Comparison of ENCODE assay signal across 8 cellular contexts in the genomic region with DNA sequence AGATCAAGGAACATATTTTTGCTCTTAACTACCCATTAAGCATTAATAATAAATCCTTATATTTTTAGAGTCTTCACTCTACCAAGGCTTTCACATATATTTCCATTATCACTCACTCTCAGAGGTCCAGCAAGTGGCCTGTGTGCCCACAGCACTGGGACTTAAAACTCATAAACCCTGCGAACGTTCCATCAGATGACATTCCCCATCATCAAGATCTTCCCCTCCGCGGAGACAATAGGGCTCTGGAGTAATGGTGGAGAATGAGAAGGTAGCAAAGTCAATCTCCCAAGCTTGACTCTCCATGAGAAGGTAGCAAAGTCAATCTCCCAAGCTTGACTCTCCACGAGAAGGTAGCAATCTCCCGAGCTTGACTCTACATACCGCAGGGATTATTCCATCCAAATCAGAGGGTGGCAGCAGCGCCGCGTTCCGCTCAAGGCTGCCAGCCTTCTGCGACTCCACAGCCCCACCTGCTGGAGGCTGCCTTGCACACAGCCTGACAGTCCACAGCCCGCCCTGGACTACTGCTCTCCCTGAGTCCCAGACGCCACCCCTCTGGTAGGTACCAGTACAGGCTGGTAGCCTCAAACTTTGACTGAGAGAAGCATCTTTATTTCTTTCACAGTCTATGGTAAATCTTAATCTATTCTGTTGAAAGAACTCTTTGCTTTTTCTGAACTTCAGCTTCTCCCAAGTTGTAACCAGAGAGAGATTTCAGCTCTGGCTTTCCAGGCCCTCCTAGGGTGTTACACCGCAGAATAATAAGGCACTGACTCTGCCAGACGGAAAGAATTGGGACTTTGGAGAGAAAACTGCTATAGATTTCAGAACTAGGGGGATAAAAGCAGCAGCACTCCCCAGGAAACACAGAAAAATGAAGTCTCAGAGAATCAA. TPM values are rescaled to one million over a fixed set of nuclear protein-coding genes. Genes with fewer than 3 reads are reported as not detected.
A peak's percentile ranks its signal among the peaks of the same experiment; 100 is the strongest.
DNase-seq lines count a peak whose midpoint lies in the region; ATAC-seq and TF ChIP-seq lines count a peak whose summit lies in the region.

No MANE protein-coding gene starts in this region.

- POLR2A ChIA-PET in IMR-90 (lab: Charles Lee; ENCODE audit: unreplicated experiment) (no interaction called here), PC-3 (lab: Charles Lee; ENCODE audit: unreplicated experiment) (no interaction called here)

- no peak overlapping the region for H3K27ac Mint-ChIP-seq in natural killer cell treated with Interleukin-12 subunit alpha and Interleukin-12 subunit beta and Interleukin-15 and Interleukin-18, amount 100 ng/mL, for 72 hours
- H3K27ac Mint-ChIP-seq in stimulated activated memory B cell treated with anti-CD40 and anti-IgM and Interleukin-4, amounts not matched to agents 10 μg/mL and 1 μg/mL and 100 μg/mL, for 72 hours, result no peak overlapping the region

- no peak overlapping the region for H2BK15ac ChIP-seq in IMR-90 (ENCODE audit: low read depth, low read length)

- H3K18ac ChIP-seq in IMR-90 (ENCODE audit: low read depth, low read length), result no peak overlapping the region

- no peak overlapping the region for H2BK20ac ChIP-seq in IMR-90 (ENCODE audit: low read depth, low read length)

- H4K8ac ChIP-seq in IMR-90 (ENCODE audit: low read depth in 2 of 2, low read length in 2 of 2), result no peak overlapping the region

- no peaks in the 10 kb centered on the region for H3K9me3 Mint-ChIP-seq in natural killer cell treated with Interleukin-12 subunit alpha and Interleukin-12 subunit beta and Interleukin-15 and Interleukin-18, amount 100 ng/mL, for 72 hours
- no peaks in the 10 kb centered on the region for H3K9me3 Mint-ChIP-seq in stimulated activated memory B cell treated with anti-CD40 and anti-IgM and Interleukin-4, amounts not matched to agents 10 μg/mL and 1 μg/mL and 100 μg/mL, for 72 hours

- H3K14ac ChIP-seq in IMR-90 (replicated peaks; ENCODE audit: low read depth, low read length), result no peak overlapping the region

- no peak overlapping the region for H2AK9ac ChIP-seq in IMR-90 (replicated peaks; ENCODE audit: low read depth, low read length, poor library complexity)

- H3K79me2 ChIP-seq in PC-3 (ENCODE audit: low read length), result no peaks in the 10 kb centered on the region

- no peaks in the 10 kb centered on the region for H4K20me1 ChIP-seq in IMR-90 (ENCODE audit: insufficient read depth, low read length)
- no peaks in the 10 kb centered on the region for H4K20me1 ChIP-seq in PC-3 (ENCODE audit: low read length)

- no peak overlapping the region for H3K9ac ChIP-seq in IMR-90 (ENCODE audit: low read depth, low read length)
- no peak overlapping the region for H3K9ac ChIP-seq in PC-3 (ENCODE audit: low read length)

- H3K9me2 ChIP-seq in PC-3 (replicated peaks; ENCODE audit: low read length), result no peaks in the 10 kb centered on the region

- BruUV-seq in IMR-90 (replicated peaks; lab: Mats Ljungman, UMichigan), result no TSS peak
- no TSS peak for BruUV-seq in PC-3 (replicated peaks; lab: Mats Ljungman, UMichigan)

- no peak overlapping the region for H2BK120ac ChIP-seq in IMR-90 (ENCODE audit: low read depth, low read length)

- DNase-seq in DMS153 (lab: John Stamatoyannopoulos, UW) (peak; percentile 71), IMR-90 (peak; percentile 75), PC-3 (peak; percentile 92), activated T-cell treated with anti-CD3 and anti-CD28 coated beads for 48 hours (ENCODE audit: low read depth) (peak; percentile 84), esophagus muscularis mucosa (ENCODE audit: extremely low spot score) (peak; percentile 95)
- peak; percentile 66 for DNase-seq in natural killer cell treated with Interleukin-12 subunit alpha and Interleukin-12 subunit beta and Interleukin-15 and Interleukin-18, amount 100 ng/mL, for 72 hours (ENCODE audit: low spot score)

- no peak for TF ChIP-seq EP300 in esophagus muscularis mucosa (IDR thresholded peaks at IDR 0.05)

- H3K9me1 ChIP-seq in IMR-90 (ENCODE audit: insufficient read depth, low read length), result no peaks in the 10 kb centered on the region

- dilution Hi-C loops in IMR-90 (cut with HindIII; ENCODE audit: low sequenced_read_pairs, unreplicated experiment), result no loop called here

- no peak overlapping the region for H4K91ac ChIP-seq in IMR-90 (ENCODE audit: insufficient read depth, low read depth, low read length)

- H3F3A ChIP-seq in PC-3 (ENCODE audit: low read length, unreplicated experiment), result no peaks in the 10 kb centered on the region

- no peak overlapping the region for H3K56ac ChIP-seq in IMR-90 (ENCODE audit: extremely low read depth, insufficient read depth, low read length)

- H3K4me3 ChIP-seq in IMR-90 (ENCODE audit: insufficient read depth, low read depth, low read length), result no peak overlapping the region
- H3K4me3 ChIP-seq in PC-3 (ENCODE audit: low read length), result no peak overlapping the region
- H3K4me3 ChIP-seq in esophagus muscularis mucosa, result peak overlapping the region in 1 of 4 donors; percentile 40

- no peak overlapping the region for H3K27ac ChIP-seq in IMR-90 (ENCODE audit: insufficient read depth, low read length)
- H3K27ac ChIP-seq in PC-3 (ENCODE audit: low read length), result no peak overlapping the region
- H3K27ac ChIP-seq in esophagus muscularis mucosa (replicated peaks in 1 of 4), result no peak overlapping the region

- TF ChIP-seq RAD21 in IMR-90 (IDR thresholded peaks at IDR 0.05; ENCODE audit: low read length), result peak; percentile 85

- TF ChIP-seq CTCF in IMR-90 (conservative IDR thresholded peaks at IDR 0.05; ENCODE audit: low read depth, low read length) (peak; percentile 99), PC-3 (conservative IDR thresholded peaks at IDR 0.05; ENCODE audit: low read depth, low read length) (peak; percentile 97), esophagus muscularis mucosa (IDR thresholded peaks at IDR 0.05) (peak in 2 of 3 experiments; percentile 96 to 98)

- H3K36me3 Mint-ChIP-seq in natural killer cell treated with Interleukin-12 subunit alpha and Interleukin-12 subunit beta and Interleukin-15 and Interleukin-18, amount 100 ng/mL, for 72 hours, result no peaks in the 10 kb centered on the region
- H3K36me3 Mint-ChIP-seq in stimulated activated memory B cell treated with anti-CD40 and anti-IgM and Interleukin-4, amounts not matched to agents 10 μg/mL and 1 μg/mL and 100 μg/mL, for 72 hours, result no peaks in the 10 kb centered on the region

- H3K36me3 ChIP-seq in IMR-90 (ENCODE audit: control insufficient read depth, insufficient read depth, low read length) (no peaks in the 10 kb centered on the region), PC-3 (ENCODE audit: low read depth, low read length) (no peaks in the 10 kb centered on the region), esophagus muscularis mucosa (no peaks in the 10 kb centered on the region)

- H3K23ac ChIP-seq in IMR-90 (ENCODE audit: low read depth, low read length), result no peak overlapping the region

- TF ChIP-seq POLR2A in IMR-90 (IDR thresholded peaks at IDR 0.05; ENCODE audit: low read depth, low read length) (no peak), esophagus muscularis mucosa (IDR thresholded peaks at IDR 0.05; ENCODE audit: low read depth) (no peak)

- peaks cover 2 to 5% of the 10 kb centered on the region in 2 donors for H3K4me1 Mint-ChIP-seq in natural killer cell treated with Interleukin-12 subunit alpha and Interleukin-12 subunit beta and Interleukin-15 and Interleukin-18, amount 100 ng/mL, for 72 hours (ENCODE audit: low read depth in 2 of 2)
- H3K4me1 Mint-ChIP-seq in stimulated activated memory B cell treated with anti-CD40 and anti-IgM and Interleukin-4, amounts not matched to agents 10 μg/mL and 1 μg/mL and 100 μg/mL, for 72 hours, result peaks cover 6% of the 10 kb centered on the region

- H3K27me3 Mint-ChIP-seq in natural killer cell treated with Interleukin-12 subunit alpha and Interleukin-12 subunit beta and Interleukin-15 and Interleukin-18, amount 100 ng/mL, for 72 hours, result peaks cover 48 to 62% of the 10 kb centered on the region in 2 donors
- H3K27me3 Mint-ChIP-seq in stimulated activated memory B cell treated with anti-CD40 and anti-IgM and Interleukin-4, amounts not matched to agents 10 μg/mL and 1 μg/mL and 100 μg/mL, for 72 hours, result peaks cover 57% of the 10 kb centered on the region

- intact Hi-C loops in IMR-90 (cut with micrococcal nuclease), result loop anchor here (1.0 to 2.0 kb wide), 2 partner anchors 71 to 888 kb away; no protein-coding TSS in a partner anchor
- intact Hi-C loops in PC-3 (cut with micrococcal nuclease), result loop anchor here (5.0 kb wide), 1 partner anchor 72 kb away; no protein-coding TSS in a partner anchor
- intact Hi-C loops in esophagus muscularis mucosa (cut with DNase I), result loop anchor here (10.0 kb wide), 1 partner anchor 585 kb away; no protein-coding TSS in a partner anchor

- no peak overlapping the region for H3K4ac ChIP-seq in IMR-90 (ENCODE audit: low read depth, low read length)

- H3K4me1 ChIP-seq in IMR-90 (ENCODE audit: control insufficient read depth, insufficient read depth, low read length), result no peaks in the 10 kb centered on the region
- no peaks in the 10 kb centered on the region for H3K4me1 ChIP-seq in PC-3 (ENCODE audit: insufficient read depth, low read length)
- H3K4me1 ChIP-seq in esophagus muscularis mucosa, result peaks cover 5 to 6% (median 5%) of the 10 kb centered on the region in 4 donors

- in situ Hi-C loops in IMR-90 (cut with MboI; ENCODE audit: low sequenced_read_pairs), result loop anchor here (25.0 kb wide), 1 partner anchor 882 kb away; no protein-coding TSS in a partner anchor

- H2BK5ac ChIP-seq in IMR-90 (ENCODE audit: low read depth, low read length, poor library complexity, severe bottlenecking), result no peak overlapping the region

- no peak overlapping the region for H2AK5ac ChIP-seq in IMR-90 (ENCODE audit: low read depth, low read length)

- no peaks in the 10 kb centered on the region; the same call in 1 of the 2 replicates for H3K9me3 ChIP-seq in IMR-90 (ENCODE audit: control insufficient read depth, insufficient read depth, low read length)
- no peaks in the 10 kb centered on the region for H3K9me3 ChIP-seq in PC-3 (ENCODE audit: low read length)
- no peaks in the 10 kb centered on the region for H3K9me3 ChIP-seq in esophagus muscularis mucosa

- H3K27me3 ChIP-seq in IMR-90 (ENCODE audit: control insufficient read depth, insufficient read depth, low read length) (peaks cover 34% of the 10 kb centered on the region), PC-3 (ENCODE audit: low read length) (peaks cover 39% of the 10 kb centered on the region), esophagus muscularis mucosa (peaks cover 0 to 6% (median 0%) of the 10 kb centered on the region in 4 donors)

- 0% methylated on average over 3 of the region's 16 CpGs; no CpG with 5 or more reads in 1 of the 2 experiments for WGBS in IMR-90 (ENCODE audit: extremely low coverage in 2 of 2, insufficient read length in 1 of 2), 2 experiments
- WGBS in esophagus muscularis mucosa, result 30% methylated on average over 12 of the region's 16 CpGs

- no peak overlapping the region for H3K4me3 Mint-ChIP-seq in natural killer cell treated with Interleukin-12 subunit alpha and Interleukin-12 subunit beta and Interleukin-15 and Interleukin-18, amount 100 ng/mL, for 72 hours
- H3K4me3 Mint-ChIP-seq in stimulated activated memory B cell treated with anti-CD40 and anti-IgM and Interleukin-4, amounts not matched to agents 10 μg/mL and 1 μg/mL and 100 μg/mL, for 72 hours, result no peak overlapping the region

- H4K5ac ChIP-seq in IMR-90 (ENCODE audit: low read depth, low read length), result no peak overlapping the region

- ATAC-seq in GM21526 (IDR thresholded peaks at IDR 0.05; ENCODE audit: low FRiP score, unreplicated experiment), result peak; percentile 95
- peak; percentile 100 for ATAC-seq in IMR-90 (ENCODE audit: low read depth)
- peak; percentile 100 for ATAC-seq in PC-3
- ATAC-seq in natural killer cell treated with Interleukin-12 subunit alpha and Interleukin-12 subunit beta and Interleukin-15 and Interleukin-18, amount 100 ng/mL, for 72 hours, result peak; percentile 92 to 95
- ATAC-seq in stimulated activated memory B cell treated with anti-CD40 and anti-IgM and Interleukin-4, amounts not matched to agents 10 μg/mL and 1 μg/mL and 100 μg/mL, for 72 hours, result peak; percentile 95

- CTCF ChIA-PET in IMR-90 (lab: Yijun Ruan, JAX), result interaction anchor here (0.6 to 3.4 kb wide), 11 partner anchors 8 to 888 kb away, joined by 3 to 42 read pairs (median 3); no protein-coding TSS in a partner anchor
- CTCF ChIA-PET in PC-3 (lab: Charles Lee), result interaction anchor here (0.5 to 1.0 kb wide), 5 partner anchors 8 to 250 kb away, joined by 3 read pairs; a partner anchor contains a TSS

- H3K4me2 ChIP-seq in IMR-90 (ENCODE audit: low read depth, low read length) (peak overlapping the region; percentile 21; the same call in 1 of the 2 replicates), PC-3 (ENCODE audit: low read length) (no peak overlapping the region)

- H2AFZ ChIP-seq in IMR-90 (replicated peaks; ENCODE audit: low read length, poor library complexity) (peak overlapping the region; percentile 73), PC-3 (ENCODE audit: low read length) (no peak overlapping the region)

- no peaks in the 10 kb centered on the region for H3K79me1 ChIP-seq in IMR-90 (ENCODE audit: low read depth in 1 of 2, low read length in 2 of 2)

RNA-seq across cellular contexts. Expression of a gene that starts 26.4 kb away (rescaled TPM):
- total RNA-seq in IMR-90 (2012; rRNA removed), result 22.0 and 31.7 TPM in 2 replicates
- polyA plus RNA-seq in IMR-90 (2012; rRNA removed), result 11.0 and 12.4 TPM in 2 replicates
- 2.7 and 4.7 TPM in 2 replicates for polyA plus RNA-seq in IMR-90 (2012; cell fraction: cytosol; rRNA removed)
- polyA plus RNA-seq in IMR-90 (2012; cell fraction: nucleus; rRNA removed; ENCODE audit: low replicate concordance), result 4.7 and 13.2 TPM in 2 replicates
- 3.7 and 9.8 TPM in 2 replicates for total RNA-seq in PC-3 (2014; rRNA removed)
- total RNA-seq in esophagus muscularis mucosa, result 10 to 100 TPM; 16.2 to 26.9 (median 19.0) TPM
- total RNA-seq in natural killer cell treated with Interleukin-12 subunit alpha and Interleukin-12 subunit beta and Interleukin-15 and Interleukin-18, amount 100 ng/mL, for 72 hours, result 1 to 10 TPM in 1 of 2 donors, under 1 TPM in 1; 0.67 to 1.8 TPM
